Comparison of ENCODE assay signal across 1 cellular context in the genomic region with DNA sequence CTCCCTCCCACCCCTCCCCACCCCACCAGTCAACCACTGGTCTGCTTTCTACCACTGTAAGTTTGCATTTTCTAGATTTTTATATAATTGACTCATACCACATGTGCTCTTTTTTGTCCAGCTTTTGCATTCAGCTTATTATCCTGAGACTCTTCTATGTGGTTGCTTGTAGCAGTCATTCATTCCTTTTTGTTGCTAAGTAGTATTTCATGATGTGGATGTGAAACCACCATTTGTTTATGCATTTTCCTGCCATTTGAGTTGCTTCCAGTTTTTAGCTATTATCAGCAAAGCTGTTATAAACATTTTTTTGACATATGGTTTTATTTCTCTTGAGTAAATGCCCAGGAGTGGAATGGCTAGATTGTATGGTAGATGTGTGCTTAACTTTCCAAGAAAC.
TF ChIP-seq lines count a peak whose summit lies in the region.

No MANE protein-coding gene starts in this region.

TF ChIP-seq in IMR-90, 13 proteins besides CTCF, POLR2A, EP300 and RAD21:
- TF ChIP-seq, protein P1, sequence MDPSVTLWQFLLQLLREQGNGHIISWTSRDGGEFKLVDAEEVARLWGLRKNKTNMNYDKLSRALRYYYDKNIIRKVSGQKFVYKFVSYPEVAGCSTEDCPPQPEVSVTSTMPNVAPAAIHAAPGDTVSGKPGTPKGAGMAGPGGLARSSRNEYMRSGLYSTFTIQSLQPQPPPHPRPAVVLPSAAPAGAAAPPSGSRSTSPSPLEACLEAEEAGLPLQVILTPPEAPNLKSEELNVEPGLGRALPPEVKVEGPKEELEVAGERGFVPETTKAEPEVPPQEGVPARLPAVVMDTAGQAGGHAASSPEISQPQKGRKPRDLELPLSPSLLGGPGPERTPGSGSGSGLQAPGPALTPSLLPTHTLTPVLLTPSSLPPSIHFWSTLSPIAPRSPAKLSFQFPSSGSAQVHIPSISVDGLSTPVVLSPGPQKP (IDR thresholded peaks at IDR 0.05; ENCODE audit: borderline replicate concordance, low read depth, low read length), result no peak
- TF ChIP-seq, protein P2, sequence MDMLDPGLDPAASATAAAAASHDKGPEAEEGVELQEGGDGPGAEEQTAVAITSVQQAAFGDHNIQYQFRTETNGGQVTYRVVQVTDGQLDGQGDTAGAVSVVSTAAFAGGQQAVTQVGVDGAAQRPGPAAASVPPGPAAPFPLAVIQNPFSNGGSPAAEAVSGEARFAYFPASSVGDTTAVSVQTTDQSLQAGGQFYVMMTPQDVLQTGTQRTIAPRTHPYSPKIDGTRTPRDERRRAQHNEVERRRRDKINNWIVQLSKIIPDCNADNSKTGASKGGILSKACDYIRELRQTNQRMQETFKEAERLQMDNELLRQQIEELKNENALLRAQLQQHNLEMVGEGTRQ (IDR thresholded peaks at IDR 0.05; ENCODE audit: low read depth, low read length), result no peak
- no peak for TF ChIP-seq RFX5 (IDR thresholded peaks at IDR 0.05; ENCODE audit: low read depth, low read length)
- no peak for TF ChIP-seq MAFK (IDR thresholded peaks at IDR 0.05; ENCODE audit: low read depth, low read length)
- no peak for TF ChIP-seq SMC3 (IDR thresholded peaks at IDR 0.05; ENCODE audit: low read depth, low read length)
- TF ChIP-seq MXI1 (IDR thresholded peaks at IDR 0.05; ENCODE audit: borderline replicate concordance, low read depth, low read length), result no peak
- no peak for TF ChIP-seq NFE2L2 (IDR thresholded peaks at IDR 0.05; ENCODE audit: low read depth, low read length)
- no peak for TF ChIP-seq CHD1 (IDR thresholded peaks at IDR 0.05; ENCODE audit: low read depth, low read length)
- TF ChIP-seq MAZ (IDR thresholded peaks at IDR 0.05; ENCODE audit: borderline replicate concordance, low read depth, low read length), result no peak
- no peak for TF ChIP-seq BHLHE40 (IDR thresholded peaks at IDR 0.05; ENCODE audit: low read depth, low read length)
- TF ChIP-seq CEBPB (IDR thresholded peaks at IDR 0.05; ENCODE audit: low read depth, low read length), result no peak
- TF ChIP-seq FOS (IDR thresholded peaks at IDR 0.05; ENCODE audit: low read depth, low read length), result no peak
- TF ChIP-seq RCOR1 (IDR thresholded peaks at IDR 0.05; ENCODE audit: insufficient replicate concordance, low read length), result no peak
